ENCODE assay signal across 10 cellular contexts in genomic region chr1:225897595-225898514, GRCh38. TPM values are rescaled to one million over a fixed set of nuclear protein-coding genes. Genes with fewer than 3 reads are reported as not detected.
DNase-seq lines count a peak whose midpoint lies in the region; TF ChIP-seq lines count a peak whose summit lies in the region.
"Had no signal": no experiment of that assay in that cellular context is flagged by ENCODE, and none has a peak within 500 bp of the region (broad histone marks: within the 10 kb centered on the region; RNA-seq: fewer than 3 reads in every experiment).

No MANE protein-coding gene starts in this region.

- peak overlapping the region; percentile 89 for H3K27ac Mint-ChIP-seq in activated naive CD8-positive, alpha-beta T cell treated with anti-CD3 and anti-CD28 coated beads for 36 hours
- H3K27ac Mint-ChIP-seq: type B pancreatic cell had no signal

- H3K4me3 ChIP-seq in osteoblast (ENCODE audit: insufficient read depth, low read length) (no peak overlapping the region), tibial nerve (no peak overlapping the region), foreskin fibroblast (ENCODE audit: low read depth in 1 of 2, low read length in 2 of 2) (no peak overlapping the region)

- peaks cover 4% of the 10 kb centered on the region for H3K36me3 Mint-ChIP-seq in activated naive CD8-positive, alpha-beta T cell treated with anti-CD3 and anti-CD28 coated beads for 36 hours
- H3K36me3 Mint-ChIP-seq: type B pancreatic cell had no signal

- TF ChIP-seq POLR2A in tibial nerve (IDR thresholded peaks at IDR 0.05): no peak

- no peaks in the 10 kb centered on the region for H3K79me2 ChIP-seq in osteoblast (ENCODE audit: insufficient read depth, low read length)

- H3K4me1 ChIP-seq in osteoblast (ENCODE audit: insufficient read depth, low read length) (no peaks in the 10 kb centered on the region), tibial nerve (no peaks in the 10 kb centered on the region)

- H3K36me3 ChIP-seq in osteoblast (ENCODE audit: insufficient read depth, low read length): no peaks in the 10 kb centered on the region
- no peaks in the 10 kb centered on the region for H3K36me3 ChIP-seq in tibial nerve

- TF ChIP-seq CTCF in osteoblast (IDR thresholded peaks at IDR 0.05; ENCODE audit: extremely low read depth, low read depth, low read length) (no peak), tibial nerve (IDR thresholded peaks at IDR 0.05) (no peak), foreskin fibroblast (IDR thresholded peaks at IDR 0.05; ENCODE audit: low read depth, low read length) (no peak)

- H3K27me3 Mint-ChIP-seq in activated naive CD8-positive, alpha-beta T cell treated with anti-CD3 and anti-CD28 coated beads for 36 hours: no peaks in the 10 kb centered on the region
- H3K27me3 Mint-ChIP-seq: type B pancreatic cell had no signal

- H3K4me1 Mint-ChIP-seq in activated naive CD8-positive, alpha-beta T cell treated with anti-CD3 and anti-CD28 coated beads for 36 hours: peaks cover 41% of the 10 kb centered on the region

- H4K20me1 ChIP-seq in osteoblast (ENCODE audit: insufficient read depth, low read length): no peaks in the 10 kb centered on the region

- H3K4me2 ChIP-seq in osteoblast (ENCODE audit: insufficient read depth, low read length): no peak overlapping the region

- H3K27me3 ChIP-seq in osteoblast (ENCODE audit: insufficient read depth, low read length) (no peaks in the 10 kb centered on the region), tibial nerve (no peaks in the 10 kb centered on the region)

- no peaks in the 10 kb centered on the region for H3K9me3 Mint-ChIP-seq in activated naive CD8-positive, alpha-beta T cell treated with anti-CD3 and anti-CD28 coated beads for 36 hours
- H3K9me3 Mint-ChIP-seq: type B pancreatic cell had no signal

- H3K9me3 ChIP-seq in osteoblast (ENCODE audit: low read depth, low read length) (no peaks in the 10 kb centered on the region), tibial nerve (no peaks in the 10 kb centered on the region)

- peak overlapping the region; percentile 24 for H3K4me3 Mint-ChIP-seq in activated naive CD8-positive, alpha-beta T cell treated with anti-CD3 and anti-CD28 coated beads for 36 hours
- H3K4me3 Mint-ChIP-seq: type B pancreatic cell had no signal

- DNase-seq in NCI-H345 (lab: John Stamatoyannopoulos, UW) (peak; percentile 57), NCI-H345 treated with DMSO at 0.1 percent for 48 hours (lab: John Stamatoyannopoulos, UW; ENCODE audit: unreplicated experiment) (no peak), NCI-H69 (lab: John Stamatoyannopoulos, UW) (peak; percentile 89), osteoblast (ENCODE audit: insufficient read length, low spot score, missing footprints) (peak; percentile 25), hippocampal formation (lab: John Stamatoyannopoulos, UW) (no peak), tibial nerve (ENCODE audit: low spot score in 2 of 2) (no peak), foreskin fibroblast (no peak)
- DNase-seq in activated naive CD8-positive, alpha-beta T cell treated with anti-CD3 and anti-CD28 coated beads for 36 hours: no peak

- no peak overlapping the region for H2AFZ ChIP-seq in osteoblast (ENCODE audit: low read length)

- H3K27ac ChIP-seq in osteoblast (ENCODE audit: low read depth, low read length): no peak overlapping the region
- peak overlapping the region in 1 of 4 donors; percentile 57 for H3K27ac ChIP-seq in tibial nerve

- no peak for TF ChIP-seq EP300 in tibial nerve (IDR thresholded peaks at IDR 0.05)

- 86 to 90% methylated on average over 19 of the region's 19 CpGs for WGBS in tibial nerve, 2 donors

RNA-seq across cellular contexts. Expression of gene LEFTY1, which starts 8.9 kb away (rescaled TPM):
- total RNA-seq in activated naive CD8-positive, alpha-beta T cell treated with anti-CD3 and anti-CD28 coated beads for 36 hours: under 1 TPM in 1 of 2 experiments, not detected in 1; 0.39 TPM
- under 0.01 TPM in 1 of 2 replicates, not detected in the other for total RNA-seq in osteoblast
- under 1 TPM in 1 of 4 donors, not detected in 3; 0.20 TPM for total RNA-seq in tibial nerve
- total RNA-seq: fibroblast of villous mesenchyme had no signal

RNA-seq across cellular contexts. Expression of gene TMEM63A, which starts 15.7 kb away (rescaled TPM):
- 10 to 100 TPM; 29.5 to 33.0 TPM for total RNA-seq in activated naive CD8-positive, alpha-beta T cell treated with anti-CD3 and anti-CD28 coated beads for 36 hours
- total RNA-seq in osteoblast (23.2 and 31.5 TPM in 2 replicates), tibial nerve (10 to 100 TPM; 63.2 to 91.5 (median 66.7) TPM)

RNA-seq across cellular contexts. Expression of gene PYCR2, which starts 26.2 kb away (rescaled TPM):
- total RNA-seq in activated naive CD8-positive, alpha-beta T cell treated with anti-CD3 and anti-CD28 coated beads for 36 hours: 100 to 1,000 TPM; 142 to 149 TPM
- total RNA-seq in osteoblast: 25.9 and 29.0 TPM in 2 replicates
- 10 to 100 TPM; 54.2 to 80.8 (median 59.0) TPM for total RNA-seq in tibial nerve

RNA-seq across cellular contexts. Expression of gene LEFTY2, which starts 43.2 kb away (rescaled TPM):
- not detected for total RNA-seq in activated naive CD8-positive, alpha-beta T cell treated with anti-CD3 and anti-CD28 coated beads for 36 hours
- total RNA-seq in osteoblast (not detected in 2 replicates), tibial nerve (not detected)

Comparison
In these comparisons a context has a peak if more than half of its experiments do, and no peak if none do; other contexts are left out.
1. DNase-seq: peak in NCI-H345 (single experiment), NCI-H69 (single experiment) and osteoblast (single experiment); none in NCI-H345 treated with DMSO at 0.1 percent for 48 hours (single experiment), activated naive CD8-positive, alpha-beta T cell treated with anti-CD3 and anti-CD28 coated beads for 36 hours (single experiment), hippocampal formation (0 of 2), tibial nerve (0 of 2) and foreskin fibroblast (0 of 2).